Comparison of ENCODE assay signal across 17 cellular contexts in genomic region chr11:117586392-117586791, GRCh38.
DNase-seq lines count a peak whose midpoint lies in the region; ATAC-seq and TF ChIP-seq lines count a peak whose summit lies in the region.
"Had no signal": no experiment of that assay in that cellular context is flagged by ENCODE, and none has a peak within 500 bp of the region (broad histone marks: within the 10 kb centered on the region; RNA-seq: fewer than 3 reads in every experiment).

No MANE protein-coding gene starts in this region.

- H3K4me2 ChIP-seq in Karpas-422 (ENCODE audit: low read depth, low read length, poor library complexity, severe bottlenecking) (peak overlapping the region; percentile 29), osteoblast (ENCODE audit: insufficient read depth, low read length) (no peak overlapping the region)

- no peaks in the 10 kb centered on the region for H3K9me2 ChIP-seq in Karpas-422 (replicated peaks; ENCODE audit: insufficient read depth, low read length)

- no peak for ATAC-seq in GM21367 (IDR thresholded peaks at IDR 0.05; ENCODE audit: unreplicated experiment)
- ATAC-seq: GM12878 had no signal

- H4K20me1 ChIP-seq in Karpas-422 (ENCODE audit: insufficient read depth, low read depth, low read length): no peaks in the 10 kb centered on the region
- no peaks in the 10 kb centered on the region for H4K20me1 ChIP-seq in osteoblast (ENCODE audit: insufficient read depth, low read length)

- 71% methylated on average over 5 of the region's 5 CpGs for WGBS in suprapubic skin

- no peak for TF ChIP-seq CTCF in osteoblast (IDR thresholded peaks at IDR 0.05; ENCODE audit: extremely low read depth, low read depth, low read length)
- no peak for TF ChIP-seq CTCF in suprapubic skin (IDR thresholded peaks at IDR 0.05)

- no peak for TF ChIP-seq POLR2A in suprapubic skin (IDR thresholded peaks at IDR 0.05)

- H3K4me1 ChIP-seq in Karpas-422 (ENCODE audit: low read length) (peaks cover 100% of the 10 kb centered on the region), osteoblast (ENCODE audit: insufficient read depth, low read length) (no peaks in the 10 kb centered on the region), suprapubic skin (no peaks in the 10 kb centered on the region)
- H3K4me1 ChIP-seq: HAP-1 had no signal

- H3K27me3 ChIP-seq in Karpas-422 (ENCODE audit: low read length) (no peaks in the 10 kb centered on the region), osteoblast (ENCODE audit: insufficient read depth, low read length) (peaks cover 4% of the 10 kb centered on the region), suprapubic skin (peaks cover 17% of the 10 kb centered on the region)

- H3K9me3 ChIP-seq in Karpas-422 (ENCODE audit: low read length): no peaks in the 10 kb centered on the region
- H3K9me3 ChIP-seq in osteoblast (ENCODE audit: low read depth, low read length): no peaks in the 10 kb centered on the region
- H3K9me3 ChIP-seq in suprapubic skin: no peaks in the 10 kb centered on the region
- H3K9me3 ChIP-seq: HAP-1 had no signal

- H3K4me3 ChIP-seq in Karpas-422 (ENCODE audit: low read length): no peak overlapping the region
- no peak overlapping the region for H3K4me3 ChIP-seq in osteoblast (ENCODE audit: insufficient read depth, low read length)
- H3K4me3 ChIP-seq in suprapubic skin: no peak overlapping the region
- H3K4me3 ChIP-seq: GM12878, HAP-1 had no signal

- DNase-seq in Karpas-422: no peak
- peak; percentile 77 for DNase-seq in mesenteric fat pad (ENCODE audit: low spot score)
- peak; percentile 56 for DNase-seq in osteoblast (ENCODE audit: insufficient read length, low spot score, missing footprints)
- DNase-seq in suprapubic skin (ENCODE audit: low spot score in 2 of 2): peak; percentile 21 to 34
- DNase-seq in NCI-H524 (lab: John Stamatoyannopoulos, UW): no peak
- DNase-seq in stimulated activated CD4-positive, alpha-beta T cell treated with anti-CD3 and anti-CD28 coated beads, Interleukin-2, amount 100 ng/mL, for 48 hours: no peak
- DNase-seq: C1 segment of cervical spinal cord; Calu3; CD4-positive, alpha-beta memory T cell; COR-L47; DMS153; DND-41; GOT3; HFFc6 had no signal

- peak overlapping the region; percentile 98 for H3K27ac ChIP-seq in Karpas-422 (ENCODE audit: low read length)
- H3K27ac ChIP-seq in osteoblast (ENCODE audit: low read depth, low read length): no peak overlapping the region
- no peak overlapping the region for H3K27ac ChIP-seq in suprapubic skin

- H3K36me3 ChIP-seq in Karpas-422 (ENCODE audit: insufficient read depth, low read length) (no peaks in the 10 kb centered on the region), osteoblast (ENCODE audit: insufficient read depth, low read length) (no peaks in the 10 kb centered on the region), suprapubic skin (no peaks in the 10 kb centered on the region)
- H3K36me3 ChIP-seq: HAP-1 had no signal

- TF ChIP-seq EP300 in suprapubic skin (IDR thresholded peaks at IDR 0.05): no peak

- H3K9ac ChIP-seq in Karpas-422 (ENCODE audit: low read length): peak overlapping the region; percentile 45; the same call in 1 of the 2 replicates

- no peaks in the 10 kb centered on the region for H3K79me2 ChIP-seq in Karpas-422 (ENCODE audit: low read length)
- no peaks in the 10 kb centered on the region for H3K79me2 ChIP-seq in osteoblast (ENCODE audit: insufficient read depth, low read length)

- no peak overlapping the region for H2AFZ ChIP-seq in Karpas-422 (ENCODE audit: low read length)
- no peak overlapping the region for H2AFZ ChIP-seq in osteoblast (ENCODE audit: low read length)

Comparison
In these comparisons a context has a peak if more than half of its experiments do, and no peak if none do; other contexts are left out.
1. DNase-seq: peak in mesenteric fat pad (single experiment), osteoblast (single experiment) and suprapubic skin (2 of 2); none in Karpas-422 (single experiment), NCI-H524 (0 of 2) and stimulated activated CD4-positive, alpha-beta T cell treated with anti-CD3 and anti-CD28 coated beads, Interleukin-2, amount 100 ng/mL, for 48 hours (0 of 2).